9 cellular contexts compared by ENCODE assay signal in genomic region chr6:24522090-24522820, GRCh38. TPM values are rescaled to one million over a fixed set of nuclear protein-coding genes. Genes with fewer than 3 reads are reported as not detected.
DNase-seq lines count a peak whose midpoint lies in the region; ATAC-seq and TF ChIP-seq lines count a peak whose summit lies in the region.
"Had no signal": no experiment of that assay in that cellular context is flagged by ENCODE, and none has a peak within 500 bp of the region (broad histone marks: within the 10 kb centered on the region; RNA-seq: fewer than 3 reads in every experiment).

No MANE protein-coding gene starts in this region.

- peak; percentile 57 for ATAC-seq in GM18505 (IDR thresholded peaks at IDR 0.05; ENCODE audit: unreplicated experiment)
- ATAC-seq in HG03039 (IDR thresholded peaks at IDR 0.05; ENCODE audit: unreplicated experiment): peak; percentile 33

- H3K4me3 ChIP-seq in HAP-1: no peak overlapping the region
- H3K4me3 ChIP-seq in right atrium auricular region: no peak overlapping the region
- H3K4me3 ChIP-seq: lung had no signal

- TF ChIP-seq CTCF in right atrium auricular region (IDR thresholded peaks at IDR 0.05): no peak

- TF ChIP-seq POLR2A in GM18505 (IDR thresholded peaks at IDR 0.05; ENCODE audit: borderline replicate concordance, extremely low read depth, insufficient read depth, insufficient read length): no peak

- H3K27ac ChIP-seq in right atrium auricular region: no peak overlapping the region

- in situ Hi-C loops in HAP-1 (cut with MboI; ENCODE audit: low sequenced_read_pairs): no loop called here

- peak; percentile 84 for DNase-seq in NCI-H2196 (lab: John Stamatoyannopoulos, UW; ENCODE audit: unreplicated experiment)
- peak; percentile 3 for DNase-seq in iris pigment epithelial cell (ENCODE audit: low read depth)
- no peak for DNase-seq in HAP-1 (ENCODE audit: low spot score in 2 of 2)
- DNase-seq in stimulated activated naive CD4-positive, alpha-beta T cell treated with Interleukin-2 at 50 U/mL for 16 hours (lab: John Stamatoyannopoulos, UW): no peak
- no peak for DNase-seq in right atrium auricular region (ENCODE audit: low spot score)
- DNase-seq in cerebellum (ENCODE audit: low spot score): no peak

- H3K9me3 ChIP-seq in HAP-1 (no peaks in the 10 kb centered on the region), right atrium auricular region (no peaks in the 10 kb centered on the region)

- H3K27me3 ChIP-seq in HAP-1 (ENCODE audit: low read depth) (no peaks in the 10 kb centered on the region), right atrium auricular region (no peaks in the 10 kb centered on the region)

- H3K4me1 ChIP-seq in HAP-1 (no peaks in the 10 kb centered on the region), right atrium auricular region (no peaks in the 10 kb centered on the region)

- H3K36me3 ChIP-seq in HAP-1 (replicated peaks): no peaks in the 10 kb centered on the region
- H3K36me3 ChIP-seq in right atrium auricular region: no peaks in the 10 kb centered on the region

RNA-seq across cellular contexts. Expression of gene ALDH5A1, which starts 27.5 kb away (rescaled TPM):
- total RNA-seq in right atrium auricular region (1 to 10 TPM; 5.0 to 10.0 TPM), cerebellum (18.6 TPM)

RNA-seq across cellular contexts. Expression of gene GPLD1, which starts 32.9 kb away (rescaled TPM):
- under 1 TPM; 0.33 to 0.71 TPM for total RNA-seq in right atrium auricular region
- 20.4 TPM for total RNA-seq in cerebellum

Comparison
In these comparisons a context has a peak if more than half of its experiments do, and no peak if none do; other contexts are left out.
1. DNase-seq: peak in NCI-H2196 (single experiment) and iris pigment epithelial cell (single experiment); none in HAP-1 (0 of 2), stimulated activated naive CD4-positive, alpha-beta T cell treated with Interleukin-2 at 50 U/mL for 16 hours (single experiment), right atrium auricular region (single experiment) and cerebellum (single experiment).
2. RNA of gene GPLD1, which starts 32.9 kb away (total RNA-seq): 20.4 TPM in cerebellum (single experiment); 0.33 to 0.71 TPM in right atrium auricular region; every median in the first group is over 10 times any median in the second.